ENCODE assay signal across 11 cellular contexts in the genomic region with DNA sequence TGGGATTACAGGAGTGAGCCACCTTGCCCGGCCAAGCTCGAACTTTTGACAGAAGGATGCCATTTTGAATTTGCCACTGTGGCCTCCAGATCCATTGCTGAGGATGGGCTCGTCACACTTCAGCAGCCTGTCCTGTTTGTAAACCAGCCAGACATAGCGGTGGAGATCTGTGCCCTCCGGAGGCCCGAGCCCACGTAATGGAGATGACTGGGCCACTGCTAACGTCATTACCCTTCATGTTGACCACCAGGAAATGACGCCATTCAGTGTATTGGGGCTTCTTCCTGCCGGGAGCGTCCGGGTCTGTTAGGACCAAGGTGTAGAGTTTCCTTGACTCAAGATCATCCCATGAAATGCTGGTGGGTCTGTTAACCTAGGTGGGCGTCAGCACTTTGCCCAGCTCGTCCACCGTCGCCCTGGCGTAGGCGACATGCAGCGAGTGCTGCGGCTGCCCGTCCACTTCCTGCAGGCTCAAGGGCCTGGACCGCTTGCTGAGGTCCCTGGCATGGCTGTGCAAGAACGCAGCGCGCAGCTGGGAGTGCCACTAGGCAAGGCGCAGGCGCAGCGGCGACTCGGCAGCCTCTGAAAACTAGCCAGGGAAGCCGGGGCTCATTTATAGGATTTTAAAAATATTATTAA. TPM values are rescaled to one million over a fixed set of nuclear protein-coding genes. Genes with fewer than 3 reads are reported as not detected.
A peak's percentile ranks its signal among the peaks of the same experiment; 100 is the strongest.
DNase-seq lines count a peak whose midpoint lies in the region; ATAC-seq lines count a peak whose summit lies in the region.
"Had no signal": no experiment of that assay in that cellular context is flagged by ENCODE, and none has a peak within 500 bp of the region (broad histone marks: within the 10 kb centered on the region; RNA-seq: fewer than 3 reads in every experiment).

No MANE protein-coding gene starts in this region.

- H3K27ac Mint-ChIP-seq in CD4-positive, CD25-positive, alpha-beta regulatory T cell: peak overlapping the region; percentile 97 to 99 (median 98)
- H3K27ac Mint-ChIP-seq in activated T-helper 2 cell treated with anti-CD3 and anti-CD28 coated beads, Interferon-gamma antibody, Interleukin-2, Interleukin-4, amounts not matched to agents 10 μg/mL and 5 μg/mL and 100 μg/mL, durations not matched to agents 14 hours and 24 hours and 36 hours: peak overlapping the region; percentile 83
- H3K27ac Mint-ChIP-seq in naive thymus-derived CD4-positive, alpha-beta T cell: peak overlapping the region; percentile 88 to 99 (median 98)

- peak overlapping the region; percentile 69 for H3K9ac ChIP-seq in Karpas-422 (ENCODE audit: low read length)

- peak overlapping the region; percentile 87 for H3K4me2 ChIP-seq in Karpas-422 (ENCODE audit: low read depth, low read length, poor library complexity, severe bottlenecking)

- H3K4me1 Mint-ChIP-seq in CD4-positive, CD25-positive, alpha-beta regulatory T cell: peaks cover 60 to 92% (median 75%) of the 10 kb centered on the region in 4 donors
- H3K4me1 Mint-ChIP-seq in activated T-helper 2 cell treated with anti-CD3 and anti-CD28 coated beads, Interferon-gamma antibody, Interleukin-2, Interleukin-4, amounts not matched to agents 10 μg/mL and 5 μg/mL and 100 μg/mL, durations not matched to agents 14 hours and 24 hours and 36 hours (ENCODE audit: low read depth): peaks cover 82% of the 10 kb centered on the region
- H3K4me1 Mint-ChIP-seq in naive thymus-derived CD4-positive, alpha-beta T cell: peaks cover 59 to 95% (median 85%) of the 10 kb centered on the region in 7 donors

- H3K79me2 ChIP-seq in Karpas-422 (ENCODE audit: low read length): peaks cover 19% of the 10 kb centered on the region

- no peaks in the 10 kb centered on the region for H3K27me3 ChIP-seq in CD4-positive, CD25-positive, alpha-beta regulatory T cell (ENCODE audit: control insufficient read depth, insufficient read depth, low read length)
- no peaks in the 10 kb centered on the region for H3K27me3 ChIP-seq in Karpas-422 (ENCODE audit: low read length)
- H3K27me3 ChIP-seq in naive thymus-derived CD4-positive, alpha-beta T cell (ENCODE audit: control insufficient read depth in 2 of 2, insufficient read depth in 2 of 2, low read length in 2 of 2): no peaks in the 10 kb centered on the region
- H3K27me3 ChIP-seq: SJCRH30 had no signal

- H3K27me3 Mint-ChIP-seq in CD4-positive, CD25-positive, alpha-beta regulatory T cell: peaks cover 11% of the 10 kb centered on the region
- H3K27me3 Mint-ChIP-seq in activated T-helper 2 cell treated with anti-CD3 and anti-CD28 coated beads, Interferon-gamma antibody, Interleukin-2, Interleukin-4, amounts not matched to agents 10 μg/mL and 5 μg/mL and 100 μg/mL, durations not matched to agents 14 hours and 24 hours and 36 hours (ENCODE audit: low read depth): no peaks in the 10 kb centered on the region
- peaks cover 0 to 2% (median 0%) of the 10 kb centered on the region in 5 donors for H3K27me3 Mint-ChIP-seq in naive thymus-derived CD4-positive, alpha-beta T cell

- H3K4me3 Mint-ChIP-seq in CD4-positive, CD25-positive, alpha-beta regulatory T cell: peak overlapping the region; percentile 80 to 97 (median 88)
- peak overlapping the region; percentile 37 for H3K4me3 Mint-ChIP-seq in activated T-helper 2 cell treated with anti-CD3 and anti-CD28 coated beads, Interferon-gamma antibody, Interleukin-2, Interleukin-4, amounts not matched to agents 10 μg/mL and 5 μg/mL and 100 μg/mL, durations not matched to agents 14 hours and 24 hours and 36 hours (ENCODE audit: low read depth)
- peak overlapping the region; percentile 59 to 87 (median 80) for H3K4me3 Mint-ChIP-seq in naive thymus-derived CD4-positive, alpha-beta T cell

- H2AFZ ChIP-seq in Karpas-422 (ENCODE audit: low read length): no peak overlapping the region

- peaks cover 17% of the 10 kb centered on the region for H3K36me3 ChIP-seq in CD4-positive, CD25-positive, alpha-beta regulatory T cell (ENCODE audit: control insufficient read depth, insufficient read depth, low read length)
- H3K36me3 ChIP-seq in Karpas-422 (ENCODE audit: insufficient read depth, low read length): peaks cover 10% of the 10 kb centered on the region
- no peaks in the 10 kb centered on the region for H3K36me3 ChIP-seq in naive thymus-derived CD4-positive, alpha-beta T cell (ENCODE audit: control insufficient read depth in 2 of 3, insufficient read depth in 3 of 3, low read length in 3 of 3)
- H3K36me3 ChIP-seq: SJCRH30 had no signal

- no peaks in the 10 kb centered on the region for H3K9me3 ChIP-seq in CD4-positive, CD25-positive, alpha-beta regulatory T cell (ENCODE audit: control insufficient read depth in 2 of 2, low read length in 2 of 2)
- no peaks in the 10 kb centered on the region for H3K9me3 ChIP-seq in Karpas-422 (ENCODE audit: low read length)
- no peaks in the 10 kb centered on the region for H3K9me3 ChIP-seq in naive thymus-derived CD4-positive, alpha-beta T cell (ENCODE audit: control insufficient read depth in 2 of 3, low read length in 3 of 3)
- H3K9me3 ChIP-seq: SJCRH30 had no signal

- no peaks in the 10 kb centered on the region for H4K20me1 ChIP-seq in Karpas-422 (ENCODE audit: insufficient read depth, low read depth, low read length)

- no peak for ATAC-seq in CD4-positive, CD25-positive, alpha-beta regulatory T cell (ENCODE audit: low read depth in 2 of 2)
- ATAC-seq in naive thymus-derived CD4-positive, alpha-beta T cell: no peak
- ATAC-seq in left lobe of liver (no peak), GM19328 (IDR thresholded peaks at IDR 0.05; ENCODE audit: unreplicated experiment) (no peak)

- peak overlapping the region; percentile 90 for H3K4me3 ChIP-seq in CD4-positive, CD25-positive, alpha-beta regulatory T cell (ENCODE audit: low read depth, low read length)
- peak overlapping the region; percentile 23; the same call in 1 of the 2 replicates for H3K4me3 ChIP-seq in Karpas-422 (ENCODE audit: low read length)
- peak overlapping the region; percentile 49 for H3K4me3 ChIP-seq in naive thymus-derived CD4-positive, alpha-beta T cell (ENCODE audit: low read length)
- H3K4me3 ChIP-seq: SJCRH30 had no signal

- peaks cover 43% of the 10 kb centered on the region for H3K36me3 Mint-ChIP-seq in CD4-positive, CD25-positive, alpha-beta regulatory T cell
- peaks cover 54% of the 10 kb centered on the region for H3K36me3 Mint-ChIP-seq in activated T-helper 2 cell treated with anti-CD3 and anti-CD28 coated beads, Interferon-gamma antibody, Interleukin-2, Interleukin-4, amounts not matched to agents 10 μg/mL and 5 μg/mL and 100 μg/mL, durations not matched to agents 14 hours and 24 hours and 36 hours (ENCODE audit: low read depth)
- H3K36me3 Mint-ChIP-seq in naive thymus-derived CD4-positive, alpha-beta T cell: peaks cover 3 to 41% (median 20%) of the 10 kb centered on the region in 5 donors

- CTCF ChIA-PET in naive thymus-derived CD4-positive, alpha-beta T cell (lab: Charles Lee): interaction anchor here (0.7 to 1.1 kb wide), 3 partner anchors 12 to 156 kb away, joined by 3 to 5 read pairs (median 4); no protein-coding TSS in a partner anchor

- H3K9me3 Mint-ChIP-seq in CD4-positive, CD25-positive, alpha-beta regulatory T cell: no peaks in the 10 kb centered on the region
- H3K9me3 Mint-ChIP-seq in activated T-helper 2 cell treated with anti-CD3 and anti-CD28 coated beads, Interferon-gamma antibody, Interleukin-2, Interleukin-4, amounts not matched to agents 10 μg/mL and 5 μg/mL and 100 μg/mL, durations not matched to agents 14 hours and 24 hours and 36 hours: no peaks in the 10 kb centered on the region
- H3K9me3 Mint-ChIP-seq in naive thymus-derived CD4-positive, alpha-beta T cell: no peaks in the 10 kb centered on the region

- peak overlapping the region; percentile 97 for H3K27ac ChIP-seq in CD4-positive, CD25-positive, alpha-beta regulatory T cell (ENCODE audit: insufficient read depth, low read length, poor library complexity, severe bottlenecking)
- peak overlapping the region; percentile 99 for H3K27ac ChIP-seq in Karpas-422 (ENCODE audit: low read length)
- H3K27ac ChIP-seq in naive thymus-derived CD4-positive, alpha-beta T cell (ENCODE audit: low read depth, low read length): peak overlapping the region; percentile 92
- H3K27ac ChIP-seq: SJCRH30 had no signal

- POLR2A ChIA-PET in naive thymus-derived CD4-positive, alpha-beta T cell (lab: Charles Lee): interaction anchor here (0.6 to 10.3 kb wide), 16 partner anchors 8 to 164 kb away, joined by 3 to 143 read pairs (median 4); a partner anchor contains a TSS

- DNase-seq in CD4-positive, CD25-positive, alpha-beta regulatory T cell: peak in 2 of 3 donors; percentile 36 to 45
- DNase-seq in Karpas-422: peak; percentile 66
- DNase-seq in activated T-helper 2 cell treated with anti-CD3 and anti-CD28 coated beads, Interferon-gamma antibody, Interleukin-2, Interleukin-4, amounts not matched to agents 10 μg/mL and 5 μg/mL and 100 μg/mL, durations not matched to agents 14 hours and 24 hours and 36 hours (ENCODE audit: low spot score): no peak
- DNase-seq in naive thymus-derived CD4-positive, alpha-beta T cell: no peak
- DNase-seq in DMS79 (lab: John Stamatoyannopoulos, UW): no peak
- DNase-seq in RKO (ENCODE audit: low spot score): no peak
- no peak for DNase-seq in left lobe of liver (ENCODE audit: low spot score)
- DNase-seq: SJCRH30, substantia nigra had no signal

- peaks cover 97% of the 10 kb centered on the region for H3K4me1 ChIP-seq in CD4-positive, CD25-positive, alpha-beta regulatory T cell (ENCODE audit: control insufficient read depth, insufficient read depth, low read length, poor library complexity, severe bottlenecking)
- peaks cover 100% of the 10 kb centered on the region for H3K4me1 ChIP-seq in Karpas-422 (ENCODE audit: low read length)
- peaks cover 88 to 93% of the 10 kb centered on the region in 2 donors for H3K4me1 ChIP-seq in naive thymus-derived CD4-positive, alpha-beta T cell (ENCODE audit: control insufficient read depth in 2 of 2, insufficient read depth in 2 of 2, low read length in 2 of 2)

- H3K9me2 ChIP-seq in Karpas-422 (replicated peaks; ENCODE audit: insufficient read depth, low read length): no peaks in the 10 kb centered on the region

- intact Hi-C loops in activated T-helper 2 cell treated with anti-CD3 and anti-CD28 coated beads, Interferon-gamma antibody, Interleukin-2, Interleukin-4, amounts not matched to agents 10 μg/mL and 5 μg/mL and 100 μg/mL, durations not matched to agents 14 hours and 24 hours and 36 hours (cut with micrococcal nuclease): loop anchor here (5.0 to 10.0 kb wide), 6 partner anchors 253 to 765 kb away; a partner anchor contains a TSS
- intact Hi-C loops in naive thymus-derived CD4-positive, alpha-beta T cell (cut with micrococcal nuclease): loop anchor here (5.0 to 10.0 kb wide), 4 partner anchors 775 to 1155 kb away; a partner anchor contains a TSS

RNA-seq across cellular contexts. Expression of a gene that starts 40.8 kb away (rescaled TPM):
- total RNA-seq in CD4-positive, CD25-positive, alpha-beta regulatory T cell: 946 TPM
- 1,000 to 10,000 TPM; 1,055 to 1,099 (median 1,073) TPM for polyA plus RNA-seq in CD4-positive, CD25-positive, alpha-beta regulatory T cell
- total RNA-seq in Karpas-422 (2014; rRNA removed; shearing (Covaris generic); ENCODE audit: low replicate concordance): 367 and 812 TPM in 2 replicates
- 321 and 333 TPM in 2 replicates for total RNA-seq in activated T-helper 2 cell treated with anti-CD3 and anti-CD28 coated beads, Interferon-gamma antibody, Interleukin-2, Interleukin-4, amounts not matched to agents 10 μg/mL and 5 μg/mL and 100 μg/mL, durations not matched to agents 14 hours and 24 hours and 36 hours
- total RNA-seq in naive thymus-derived CD4-positive, alpha-beta T cell: 1,000 to 10,000 TPM in 3 of 5 experiments, 100 to 1,000 TPM in 2; 739 to 1,121 (median 1,015) TPM
- 1,000 to 10,000 TPM; 1,177 to 1,286 TPM for polyA plus RNA-seq in naive thymus-derived CD4-positive, alpha-beta T cell
- total RNA-seq in left lobe of liver: 5.4 TPM
- total RNA-seq: dermis microvascular lymphatic vessel endothelial cell, SJCRH30 had no signal

Comparison
In these comparisons a context has a peak if more than half of its experiments do, and no peak if none do; other contexts are left out.
1. DNase-seq: peak in CD4-positive, CD25-positive, alpha-beta regulatory T cell (2 of 3) and Karpas-422 (single experiment); none in activated T-helper 2 cell treated with anti-CD3 and anti-CD28 coated beads, Interferon-gamma antibody, Interleukin-2, Interleukin-4, amounts not matched to agents 10 μg/mL and 5 μg/mL and 100 μg/mL, durations not matched to agents 14 hours and 24 hours and 36 hours (single experiment), naive thymus-derived CD4-positive, alpha-beta T cell (0 of 9), DMS79 (single experiment), RKO (single experiment) and left lobe of liver (single experiment).
2. H3K4me3 ChIP-seq: peak in every context shown above with its lines; median percentile 90 in CD4-positive, CD25-positive, alpha-beta regulatory T cell; 49 in naive thymus-derived CD4-positive, alpha-beta T cell; 23 in Karpas-422.
3. H3K4me3 Mint-ChIP-seq: peak in every context shown above with its lines; median percentile 88 in CD4-positive, CD25-positive, alpha-beta regulatory T cell; 80 in naive thymus-derived CD4-positive, alpha-beta T cell; 37 in activated T-helper 2 cell treated with anti-CD3 and anti-CD28 coated beads, Interferon-gamma antibody, Interleukin-2, Interleukin-4, amounts not matched to agents 10 μg/mL and 5 μg/mL and 100 μg/mL, durations not matched to agents 14 hours and 24 hours and 36 hours.
4. RNA of a gene that starts 40.8 kb away (total RNA-seq): 739 to 1,121 TPM in naive thymus-derived CD4-positive, alpha-beta T cell, 946 TPM in CD4-positive, CD25-positive, alpha-beta regulatory T cell (single experiment), 367 to 812 TPM in Karpas-422 and 321 to 333 TPM in activated T-helper 2 cell treated with anti-CD3 and anti-CD28 coated beads, Interferon-gamma antibody, Interleukin-2, Interleukin-4, amounts not matched to agents 10 μg/mL and 5 μg/mL and 100 μg/mL, durations not matched to agents 14 hours and 24 hours and 36 hours; 5.4 TPM in left lobe of liver (single experiment); every median in the first group is over 10 times any median in the second.
5. Peak in every context shown above with its lines, with median percentiles within 50 percentile points of each other: H3K27ac ChIP-seq and H3K27ac Mint-ChIP-seq.